15 cellular contexts compared by ENCODE assay signal in the genomic region with DNA sequence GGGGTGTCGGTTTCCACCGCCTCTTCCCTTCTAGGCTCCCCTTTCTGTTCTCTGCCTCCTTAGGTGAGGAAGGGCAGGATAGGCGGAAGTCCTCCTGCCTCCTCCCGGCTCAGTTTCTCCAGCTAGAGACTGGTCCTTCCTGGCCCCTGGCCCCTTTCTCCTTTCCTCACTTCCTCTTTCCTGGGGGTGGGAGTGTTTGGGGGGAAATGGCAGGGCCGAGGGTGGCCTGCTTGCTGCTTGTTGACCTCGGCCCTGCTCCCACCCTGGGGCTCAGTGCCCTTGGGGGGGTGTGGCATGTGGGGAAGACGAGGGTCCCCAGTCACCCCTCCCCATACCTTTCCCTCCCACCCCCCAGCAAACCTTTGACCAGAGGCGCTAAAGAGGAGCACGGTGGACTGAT. TPM values are rescaled to one million over a fixed set of nuclear protein-coding genes. Genes with fewer than 3 reads are reported as not detected.
DNase-seq lines count a peak whose midpoint lies in the region; ATAC-seq and TF ChIP-seq lines count a peak whose summit lies in the region.
"Had no signal": no experiment of that assay in that cellular context is flagged by ENCODE, and none has a peak within 500 bp of the region (broad histone marks: within the 10 kb centered on the region; RNA-seq: fewer than 3 reads in every experiment).

No MANE protein-coding gene starts in this region.

- no peak overlapping the region for H3K4me3 ChIP-seq in BLaER1
- H3K4me3 ChIP-seq: gastrocnemius medialis, ovary, SK-N-MC had no signal

- peaks cover 90% of the 10 kb centered on the region for H3K36me3 Mint-ChIP-seq in Calu3 (ENCODE audit: insufficient read depth, unreplicated experiment)
- H3K36me3 Mint-ChIP-seq in activated T-helper 1 cell treated with anti-CD3 and anti-CD28 coated beads, Interleukin-12 subunit alpha, Interleukin-12 subunit beta, Interleukin-2, Interleukin-4 antibody, amounts not matched to agents 30 ng/mL and 10 ng/mL and 1 ng/mL, durations not matched to agents 14 hours and 24 hours and 36 hours (ENCODE audit: low read depth): peaks cover 68% of the 10 kb centered on the region
- H3K36me3 Mint-ChIP-seq in naive B cell: peaks cover 7 to 38% of the 10 kb centered on the region in 2 donors

- H3K4me2 ChIP-seq in BLaER1: peak overlapping the region; percentile 99
- H3K4me2 ChIP-seq: KMS-11 had no signal

- CTCF ChIA-PET in Calu3 (lab: Charles Lee): no interaction called here

- H4K20me1 ChIP-seq in BLaER1: peaks cover 94% of the 10 kb centered on the region

- no peak for ATAC-seq in naive B cell (ENCODE audit: low read depth in 2 of 2)
- no peak for ATAC-seq in HG03432 (IDR thresholded peaks at IDR 0.05; ENCODE audit: unreplicated experiment)
- ATAC-seq: gastrocnemius medialis had no signal

- peak overlapping the region; percentile 34 for H3K4me3 Mint-ChIP-seq in Calu3 (ENCODE audit: low read depth, unreplicated experiment)
- H3K4me3 Mint-ChIP-seq in activated T-helper 1 cell treated with anti-CD3 and anti-CD28 coated beads, Interleukin-12 subunit alpha, Interleukin-12 subunit beta, Interleukin-2, Interleukin-4 antibody, amounts not matched to agents 30 ng/mL and 10 ng/mL and 1 ng/mL, durations not matched to agents 14 hours and 24 hours and 36 hours: peak overlapping the region; percentile 51
- H3K4me3 Mint-ChIP-seq in naive B cell: peak overlapping the region in 7 of 8 donors; percentile 19 to 80 (median 67)

- no TSS peak for BruUV-seq in Calu3 (replicated peaks; lab: Mats Ljungman, UMichigan)

- H3K4me1 Mint-ChIP-seq in Calu3 (ENCODE audit: low read depth, unreplicated experiment): peaks cover 40% of the 10 kb centered on the region
- peaks cover 42% of the 10 kb centered on the region for H3K4me1 Mint-ChIP-seq in activated T-helper 1 cell treated with anti-CD3 and anti-CD28 coated beads, Interleukin-12 subunit alpha, Interleukin-12 subunit beta, Interleukin-2, Interleukin-4 antibody, amounts not matched to agents 30 ng/mL and 10 ng/mL and 1 ng/mL, durations not matched to agents 14 hours and 24 hours and 36 hours (ENCODE audit: low read depth)
- H3K4me1 Mint-ChIP-seq in naive B cell: peaks cover 57 to 62% (median 57%) of the 10 kb centered on the region in 3 donors

- no peak for DNase-seq in Calu3
- no peak for DNase-seq in activated T-helper 1 cell treated with anti-CD3 and anti-CD28 coated beads, Interleukin-12 subunit alpha, Interleukin-12 subunit beta, Interleukin-2, Interleukin-4 antibody, amounts not matched to agents 30 ng/mL and 10 ng/mL and 1 ng/mL, durations not matched to agents 14 hours and 24 hours and 36 hours (ENCODE audit: low spot score)
- DNase-seq in naive B cell: no peak
- DNase-seq in cortex of kidney (lab: John Stamatoyannopoulos, UW): no peak
- no peak for DNase-seq in HuH-7.5 (ENCODE audit: low spot score)
- no peak for DNase-seq in DMS79 (lab: John Stamatoyannopoulos, UW)
- DNase-seq: brain microvascular endothelial cell, gastrocnemius medialis, NCI-H1417 treated with DMSO at 0.1 percent for 48 hours, substantia nigra had no signal

- H3K9me3 Mint-ChIP-seq in Calu3 (ENCODE audit: low read depth, unreplicated experiment): no peaks in the 10 kb centered on the region
- H3K9me3 Mint-ChIP-seq in activated T-helper 1 cell treated with anti-CD3 and anti-CD28 coated beads, Interleukin-12 subunit alpha, Interleukin-12 subunit beta, Interleukin-2, Interleukin-4 antibody, amounts not matched to agents 30 ng/mL and 10 ng/mL and 1 ng/mL, durations not matched to agents 14 hours and 24 hours and 36 hours: no peaks in the 10 kb centered on the region
- no peaks in the 10 kb centered on the region for H3K9me3 Mint-ChIP-seq in naive B cell

- peaks cover 55% of the 10 kb centered on the region for H3K4me1 ChIP-seq in BLaER1

- H3K9me3 ChIP-seq in BLaER1: no peaks in the 10 kb centered on the region
- H3K9me3 ChIP-seq: gastrocnemius medialis, ovary had no signal

- TF ChIP-seq CTCF in Calu3 (IDR thresholded peaks at IDR 0.05; ENCODE audit: unreplicated experiment): no peak

- H3K36me3 ChIP-seq in BLaER1: peaks cover 64% of the 10 kb centered on the region
- H3K36me3 ChIP-seq: ovary had no signal

- H3K27ac ChIP-seq in BLaER1: peak overlapping the region; percentile 75
- H3K27ac ChIP-seq: brain microvascular endothelial cell, gastrocnemius medialis, KMS-11, ovary had no signal

- H3K9ac ChIP-seq in BLaER1: peak overlapping the region; percentile 100; the same call in 1 of the 2 replicates
- H3K9ac ChIP-seq: KMS-11 had no signal

- no peaks in the 10 kb centered on the region for H3K27me3 Mint-ChIP-seq in Calu3 (ENCODE audit: unreplicated experiment)
- no peaks in the 10 kb centered on the region for H3K27me3 Mint-ChIP-seq in activated T-helper 1 cell treated with anti-CD3 and anti-CD28 coated beads, Interleukin-12 subunit alpha, Interleukin-12 subunit beta, Interleukin-2, Interleukin-4 antibody, amounts not matched to agents 30 ng/mL and 10 ng/mL and 1 ng/mL, durations not matched to agents 14 hours and 24 hours and 36 hours (ENCODE audit: insufficient read depth)
- no peaks in the 10 kb centered on the region for H3K27me3 Mint-ChIP-seq in naive B cell

- intact Hi-C loops in Calu3 (cut with micrococcal nuclease; ENCODE audit: unreplicated experiment): loop anchor here (10.0 kb wide), 1 partner anchor 145 kb away; no protein-coding TSS in a partner anchor
- intact Hi-C loops in activated T-helper 1 cell treated with anti-CD3 and anti-CD28 coated beads, Interleukin-12 subunit alpha, Interleukin-12 subunit beta, Interleukin-2, Interleukin-4 antibody, amounts not matched to agents 30 ng/mL and 10 ng/mL and 1 ng/mL, durations not matched to agents 14 hours and 24 hours and 36 hours (cut with micrococcal nuclease): loop anchor here (10.0 kb wide), 1 partner anchor 1525 kb away; the partner anchor contains the start of gene CNOT3

- no peaks in the 10 kb centered on the region for H3K27me3 ChIP-seq in BLaER1
- H3K27me3 ChIP-seq: brain microvascular endothelial cell, gastrocnemius medialis, ovary had no signal

- H3K27ac Mint-ChIP-seq in Calu3 (ENCODE audit: unreplicated experiment): peak overlapping the region; percentile 24
- no peak overlapping the region for H3K27ac Mint-ChIP-seq in activated T-helper 1 cell treated with anti-CD3 and anti-CD28 coated beads, Interleukin-12 subunit alpha, Interleukin-12 subunit beta, Interleukin-2, Interleukin-4 antibody, amounts not matched to agents 30 ng/mL and 10 ng/mL and 1 ng/mL, durations not matched to agents 14 hours and 24 hours and 36 hours
- peak overlapping the region in 2 of 6 donors; percentile 74 to 84 for H3K27ac Mint-ChIP-seq in naive B cell

RNA-seq across cellular contexts. Expression of gene U2AF2, which starts 5.0 kb away (rescaled TPM):
- 286 and 309 TPM in 2 replicates for total RNA-seq in Calu3 (2022)
- total RNA-seq in activated T-helper 1 cell treated with anti-CD3 and anti-CD28 coated beads, Interleukin-12 subunit alpha, Interleukin-12 subunit beta, Interleukin-2, Interleukin-4 antibody, amounts not matched to agents 30 ng/mL and 10 ng/mL and 1 ng/mL, durations not matched to agents 14 hours and 24 hours and 36 hours: 384 and 394 TPM in 2 replicates
- polyA plus RNA-seq in naive B cell (ENCODE audit: low read depth in 6 of 6): 10 to 100 TPM in 3 of 6 donors, 1 to 10 TPM in 3; 3.2 to 13.7 (median 9.3) TPM

RNA-seq across cellular contexts. Expression of gene CCDC106, which starts 11.8 kb away (rescaled TPM):
- 12.7 and 18.3 TPM in 2 replicates for total RNA-seq in Calu3 (2022)
- total RNA-seq in activated T-helper 1 cell treated with anti-CD3 and anti-CD28 coated beads, Interleukin-12 subunit alpha, Interleukin-12 subunit beta, Interleukin-2, Interleukin-4 antibody, amounts not matched to agents 30 ng/mL and 10 ng/mL and 1 ng/mL, durations not matched to agents 14 hours and 24 hours and 36 hours: 7.3 and 9.0 TPM in 2 replicates
- polyA plus RNA-seq in naive B cell (ENCODE audit: low read depth in 6 of 6): 10 to 100 TPM in 3 of 6 donors, 1 to 10 TPM in 3; 8.1 to 13.0 (median 9.7) TPM

RNA-seq across cellular contexts. Expression of gene EPN1, which starts 15.2 kb away (rescaled TPM):
- 162 and 180 TPM in 2 replicates for total RNA-seq in Calu3 (2022)
- total RNA-seq in activated T-helper 1 cell treated with anti-CD3 and anti-CD28 coated beads, Interleukin-12 subunit alpha, Interleukin-12 subunit beta, Interleukin-2, Interleukin-4 antibody, amounts not matched to agents 30 ng/mL and 10 ng/mL and 1 ng/mL, durations not matched to agents 14 hours and 24 hours and 36 hours: 46.0 and 48.3 TPM in 2 replicates
- 10 to 100 TPM in 5 of 6 donors, 1 to 10 TPM in 1; 1.0 to 28.9 (median 13.8) TPM for polyA plus RNA-seq in naive B cell (ENCODE audit: low read depth in 6 of 6)

RNA-seq across cellular contexts. Expression of gene ZNF581, which starts 16.4 kb away (rescaled TPM):
- 33.0 and 33.1 TPM in 2 replicates for total RNA-seq in Calu3 (2022)
- total RNA-seq in activated T-helper 1 cell treated with anti-CD3 and anti-CD28 coated beads, Interleukin-12 subunit alpha, Interleukin-12 subunit beta, Interleukin-2, Interleukin-4 antibody, amounts not matched to agents 30 ng/mL and 10 ng/mL and 1 ng/mL, durations not matched to agents 14 hours and 24 hours and 36 hours: 35.6 and 36.4 TPM in 2 replicates
- polyA plus RNA-seq in naive B cell (ENCODE audit: low read depth in 6 of 6): 10 to 100 TPM; 60.7 to 82.8 (median 65.4) TPM

RNA-seq across cellular contexts. Expression of gene ZNF580, which starts 19.0 kb away (rescaled TPM):
- total RNA-seq in Calu3 (2022): 35.6 TPM in 2 replicates
- total RNA-seq in activated T-helper 1 cell treated with anti-CD3 and anti-CD28 coated beads, Interleukin-12 subunit alpha, Interleukin-12 subunit beta, Interleukin-2, Interleukin-4 antibody, amounts not matched to agents 30 ng/mL and 10 ng/mL and 1 ng/mL, durations not matched to agents 14 hours and 24 hours and 36 hours: 39.8 and 40.4 TPM in 2 replicates
- polyA plus RNA-seq in naive B cell (ENCODE audit: low read depth in 6 of 6): 10 to 100 TPM; 28.4 to 54.2 (median 31.5) TPM
